ENCODE assay signal across 8 cellular contexts in genomic region chr9:109315889-109316640, GRCh38. TPM values are rescaled to one million over a fixed set of nuclear protein-coding genes. Genes with fewer than 3 reads are reported as not detected.
DNase-seq lines count a peak whose midpoint lies in the region; TF ChIP-seq lines count a peak whose summit lies in the region.

No MANE protein-coding gene starts in this region.

- peak overlapping the region; percentile 31 for H3K27ac ChIP-seq in muscle layer of duodenum (ENCODE audit: low read length)

- peaks cover 22% of the 10 kb centered on the region for H3K27me3 ChIP-seq in muscle layer of duodenum (ENCODE audit: low read depth, low read length)

- peaks cover 72% of the 10 kb centered on the region for H3K4me1 Mint-ChIP-seq in osteocyte (ENCODE audit: unreplicated experiment)

- H3K36me3 ChIP-seq in muscle layer of duodenum (ENCODE audit: control insufficient read depth in 1 of 2, insufficient read depth in 2 of 2, low read length in 2 of 2) = no peaks in the 10 kb centered on the region

- peaks cover 0 to 12% of the 10 kb centered on the region in 2 donors for H3K4me1 ChIP-seq in muscle layer of duodenum (ENCODE audit: control insufficient read depth in 1 of 2, insufficient read depth in 2 of 2, low read length in 2 of 2)

- H3K27me3 Mint-ChIP-seq in osteocyte (ENCODE audit: unreplicated experiment) = no peaks in the 10 kb centered on the region

- TF ChIP-seq CTCF in osteocyte (IDR thresholded peaks at IDR 0.05) = no peak

- H3K9me3 ChIP-seq in muscle layer of duodenum (ENCODE audit: control insufficient read depth in 1 of 2, low read length in 2 of 2) = no peaks in the 10 kb centered on the region

- DNase-seq in DMS53 (lab: John Stamatoyannopoulos, UW) (peak; percentile 95), NCI-H226 (peak; percentile 97), cerebellar cortex (ENCODE audit: low spot score) (peak; percentile 92), GF-D8 (lab: John Stamatoyannopoulos, UW) (no peak), osteocyte (ENCODE audit: extremely low spot score, unreplicated experiment) (no peak)
- DNase-seq in stimulated activated CD4-positive, alpha-beta T cell treated with anti-CD3 and anti-CD28 coated beads, Interleukin-12 subunit alpha, Interleukin-12 subunit beta, amount 100 ng/mL, for 4 hours = no peak
- DNase-seq in central memory CD4-positive, alpha-beta T cell = no peak

- H3K9me3 Mint-ChIP-seq in osteocyte (ENCODE audit: unreplicated experiment) = no peaks in the 10 kb centered on the region

- H3K36me3 Mint-ChIP-seq in osteocyte (ENCODE audit: unreplicated experiment) = no peaks in the 10 kb centered on the region

- H3K4me3 Mint-ChIP-seq in osteocyte (ENCODE audit: unreplicated experiment) = no peak overlapping the region

- no peak overlapping the region for H3K27ac Mint-ChIP-seq in osteocyte (ENCODE audit: unreplicated experiment)

- no peak overlapping the region for H3K4me3 ChIP-seq in muscle layer of duodenum (ENCODE audit: low read depth in 1 of 2, low read length in 2 of 2)

RNA-seq across cellular contexts. Expression of gene EPB41L4B, which starts 4.8 kb away (rescaled TPM):
- total RNA-seq in osteocyte = 17.3 and 19.3 TPM in 2 replicates

Comparison
In these comparisons a context has a peak if more than half of its experiments do, and no peak if none do; other contexts are left out.
1. DNase-seq: peak in DMS53 (single experiment), NCI-H226 (single experiment) and cerebellar cortex (single experiment); none in GF-D8 (single experiment), stimulated activated CD4-positive, alpha-beta T cell treated with anti-CD3 and anti-CD28 coated beads, Interleukin-12 subunit alpha, Interleukin-12 subunit beta, amount 100 ng/mL, for 4 hours (single experiment), central memory CD4-positive, alpha-beta T cell (single experiment) and osteocyte (single experiment).